Comparison of ENCODE assay signal across 13 cellular contexts in the genomic region with DNA sequence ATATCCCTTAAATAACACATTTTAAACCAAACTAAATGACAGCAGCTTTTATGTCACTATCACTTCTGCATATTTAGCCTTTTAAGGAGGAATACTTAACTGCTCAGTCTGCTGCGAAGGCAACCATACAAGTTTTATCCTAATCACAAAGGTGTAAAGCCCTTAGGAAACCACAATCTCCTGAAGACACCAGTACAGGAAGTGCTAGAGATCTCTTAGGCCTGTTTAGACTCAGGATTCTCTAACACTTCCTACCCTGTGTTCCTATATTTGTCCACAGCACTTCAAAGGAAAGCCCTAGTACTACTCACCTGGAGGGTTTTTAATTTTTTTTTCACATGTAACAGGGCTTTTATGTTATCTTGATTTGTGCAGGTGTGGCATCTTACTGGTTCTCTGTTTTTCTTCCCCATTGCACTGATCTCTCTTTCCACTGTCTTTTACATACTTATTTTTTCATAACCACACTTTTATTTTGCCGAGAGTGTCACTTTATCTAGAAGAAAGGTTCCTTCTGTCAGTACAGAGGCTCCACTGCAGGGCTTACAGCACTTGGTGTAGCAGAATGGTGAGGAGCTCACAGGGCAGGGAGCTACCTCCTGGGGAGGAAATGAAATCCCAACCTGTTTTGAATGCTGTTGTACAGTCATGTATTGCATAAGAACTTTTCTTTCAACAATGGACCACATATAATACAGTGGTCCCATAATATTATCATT.
DNase-seq lines count a peak whose midpoint lies in the region; ATAC-seq, FAIRE-seq and TF ChIP-seq lines count a peak whose summit lies in the region.
"Had no signal": no experiment of that assay in that cellular context is flagged by ENCODE, and none has a peak within 500 bp of the region (broad histone marks: within the 10 kb centered on the region; RNA-seq: fewer than 3 reads in every experiment).

No MANE protein-coding gene starts in this region.

- DNase-seq in DND-41 (no peak), OCI-LY7 (ENCODE audit: low spot score) (peak; percentile 49), left lung (no peak), ureter (ENCODE audit: low spot score) (no peak), adrenal gland (no peak), RCC 7860 (ENCODE audit: low spot score) (no peak)
- DNase-seq: kidney; NCI-H1694; stimulated activated CD8-positive, alpha-beta memory T cell treated with anti-CD3 and anti-CD28 coated beads, Interleukin-4, amount 100 ng/mL, for 48 hours; T1000 had no signal

- no peak for TF ChIP-seq CTCF in DND-41 (IDR thresholded peaks at IDR 0.05; ENCODE audit: borderline replicate concordance, extremely low read depth, low read length, poor library complexity, severe bottlenecking)
- TF ChIP-seq CTCF in OCI-LY7 (conservative IDR thresholded peaks at IDR 0.05; ENCODE audit: low read length) = no peak
- TF ChIP-seq CTCF in left lung (IDR thresholded peaks at IDR 0.05) = no peak
- TF ChIP-seq CTCF in adrenal gland (IDR thresholded peaks at IDR 0.05) = no peak

- H3K9me3 ChIP-seq in DND-41 (ENCODE audit: insufficient read depth, low read length, severe bottlenecking) (no peaks in the 10 kb centered on the region), OCI-LY7 (ENCODE audit: low read length) (no peaks in the 10 kb centered on the region), left lung (no peaks in the 10 kb centered on the region), adrenal gland (replicated peaks in 1 of 3) (no peaks in the 10 kb centered on the region)

- CTCF ChIA-PET in OCI-LY7 (lab: Charles Lee; ENCODE audit: unreplicated experiment) = no interaction called here

- TF ChIP-seq POLR2A in adrenal gland (IDR thresholded peaks at IDR 0.05) = no peak

- H3K4me2 ChIP-seq in DND-41 (ENCODE audit: insufficient read depth, low read length) (no peak overlapping the region), OCI-LY7 (ENCODE audit: low read length) (peak overlapping the region; percentile 33)

- H3K27me3 ChIP-seq in DND-41 (ENCODE audit: insufficient read depth, low read length, poor library complexity) (no peaks in the 10 kb centered on the region), left lung (no peaks in the 10 kb centered on the region), adrenal gland (no peaks in the 10 kb centered on the region)

- WGBS in adrenal gland, 4 donors = 78 to 92% (median 78%) methylated on average over 2 of the region's 2 CpGs

- no peak overlapping the region for H3K4me3 ChIP-seq in DND-41 (ENCODE audit: low read depth in 1 of 2, low read length in 2 of 2)
- H3K4me3 ChIP-seq in OCI-LY7 (ENCODE audit: low read depth, low read length, poor library complexity, severe bottlenecking) = no peak overlapping the region
- no peak overlapping the region for H3K4me3 ChIP-seq in left lung
- H3K4me3 ChIP-seq in adrenal gland = no peak overlapping the region
- H3K4me3 ChIP-seq: coronary artery had no signal

- no peaks in the 10 kb centered on the region for H3K9me2 ChIP-seq in OCI-LY7 (ENCODE audit: insufficient read depth, low read length)

- no peaks in the 10 kb centered on the region for H4K20me1 ChIP-seq in DND-41 (ENCODE audit: insufficient read depth, low read length)
- no peaks in the 10 kb centered on the region for H4K20me1 ChIP-seq in OCI-LY7 (ENCODE audit: insufficient read depth, low read length)

- ATAC-seq in DND-41 (ENCODE audit: insufficient read depth, low read depth) (peak; percentile 84), GM21390 (IDR thresholded peaks at IDR 0.05; ENCODE audit: unreplicated experiment) (peak; percentile 50), left lung (peak; percentile 90), GM21825 (IDR thresholded peaks at IDR 0.05; ENCODE audit: unreplicated experiment) (no peak)

- no peak overlapping the region for H3K27ac ChIP-seq in DND-41 (ENCODE audit: low read length)
- H3K27ac ChIP-seq in OCI-LY7 (ENCODE audit: low read depth, low read length, poor library complexity, severe bottlenecking) = peak overlapping the region; percentile 15
- H3K27ac ChIP-seq in left lung = no peak overlapping the region
- no peak overlapping the region for H3K27ac ChIP-seq in adrenal gland
- H3K27ac ChIP-seq: coronary artery had no signal

- H3K36me3 ChIP-seq in DND-41 (ENCODE audit: insufficient read depth, low read length) (no peaks in the 10 kb centered on the region), OCI-LY7 (ENCODE audit: insufficient read depth, low read length) (no peaks in the 10 kb centered on the region), left lung (no peaks in the 10 kb centered on the region), adrenal gland (replicated peaks in 1 of 2) (no peaks in the 10 kb centered on the region)

- H3K4me1 ChIP-seq in DND-41 (ENCODE audit: insufficient read depth, low read length) (peaks cover 11% of the 10 kb centered on the region), OCI-LY7 (ENCODE audit: insufficient read depth, low read length, poor library complexity, severe bottlenecking) (peaks cover 12% of the 10 kb centered on the region), left lung (no peaks in the 10 kb centered on the region), adrenal gland (replicated peaks in 1 of 2) (no peaks in the 10 kb centered on the region)

- POLR2A ChIA-PET in OCI-LY7 (lab: Charles Lee) = interaction anchor here (0.6 to 1.0 kb wide), 3 partner anchors 15 to 23 kb away, joined by 3 to 4 read pairs (median 3); no protein-coding TSS in a partner anchor

- no peaks in the 10 kb centered on the region for H3K79me2 ChIP-seq in DND-41 (ENCODE audit: insufficient read depth, low read length)
- H3K79me2 ChIP-seq in OCI-LY7 (ENCODE audit: insufficient read depth, low read depth, low read length) = no peaks in the 10 kb centered on the region

- BruUV-seq in OCI-LY7 (replicated peaks; lab: Mats Ljungman, UMichigan) = no TSS peak

- no peak for FAIRE-seq in RCC 7860 (lab: Jason Lieb, UNC)

- intact Hi-C loops in OCI-LY7 (cut with micrococcal nuclease; ENCODE audit: unreplicated experiment) = no loop called here
- intact Hi-C loops in left lung (cut with DNase I) = no loop called here
- intact Hi-C loops in adrenal gland (cut with DNase I) = no loop called here

- H2AFZ ChIP-seq in DND-41 (ENCODE audit: low read depth, low read length) (no peak overlapping the region), OCI-LY7 (ENCODE audit: low read length) (peak overlapping the region; percentile 46)

- H3K9ac ChIP-seq in DND-41 (ENCODE audit: low read depth, low read length) = no peak overlapping the region
